Comparison of ENCODE assay signal across 15 cellular contexts in genomic region chr15:65730560-65731172, GRCh38.
DNase-seq lines count a peak whose midpoint lies in the region; ATAC-seq and TF ChIP-seq lines count a peak whose summit lies in the region.
"Had no signal": no experiment of that assay in that cellular context is flagged by ENCODE, and none has a peak within 500 bp of the region (broad histone marks: within the 10 kb centered on the region; RNA-seq: fewer than 3 reads in every experiment).

No MANE protein-coding gene starts in this region.

- no peaks in the 10 kb centered on the region for H3K79me2 ChIP-seq in GM23338 (replicated peaks; ENCODE audit: insufficient read depth)

- H3K9me2 ChIP-seq in GM23338 (ENCODE audit: insufficient read depth): no peaks in the 10 kb centered on the region

- DNase-seq in GM23338 (ENCODE audit: low spot score): no peak
- DNase-seq in NCI-H460 (ENCODE audit: extremely low read depth, low read depth): peak; percentile 75
- DNase-seq in choroid plexus epithelial cell (ENCODE audit: low read depth): peak; percentile 62
- DNase-seq in right lobe of liver: no peak
- DNase-seq in stimulated activated effector memory CD8-positive, alpha-beta T cell treated with anti-CD3 and anti-CD28 coated beads, Interleukin-12 subunit alpha, Interleukin-12 subunit beta, amount 100 ng/mL, for 72 hours (ENCODE audit: low spot score in 2 of 2): no peak
- no peak for DNase-seq in AG08395 (ENCODE audit: low spot score)
- DNase-seq: activated CD4-positive, alpha-beta T cell treated with anti-CD3 and anti-CD28 coated beads, Interleukin-2, amount 50 U/mL, for 48 hours; CD4-positive, CD25-positive, alpha-beta regulatory T cell; cerebellar nuclear complex; head of caudate nucleus; NCI-H526 treated with DMSO at 0.1 percent for 48 hours; stimulated activated naive CD8-positive, alpha-beta T cell treated with anti-CD3 and anti-CD28 coated beads, Interleukin-15, Interleukin-2, amounts not matched to agents 100 U/mL and 50 U/mL, for 24 hours; upper lobe of left lung had no signal

- intact Hi-C loops in right lobe of liver (cut with DNase I): no loop called here

- ATAC-seq in GM23338 (no peak), right lobe of liver (peak in 3 of 4 donors; percentile 45 to 65 (median 54)), HG03045 (IDR thresholded peaks at IDR 0.05; ENCODE audit: unreplicated experiment) (no peak)
- no peak for ATAC-seq in stimulated activated effector memory CD8-positive, alpha-beta T cell treated with anti-CD3 and anti-CD28 coated beads, Interleukin-12 subunit alpha, Interleukin-12 subunit beta, amount 100 ng/mL, for 72 hours
- ATAC-seq: stimulated activated naive CD8-positive, alpha-beta T cell treated with anti-CD3 and anti-CD28 coated beads, Interleukin-15, Interleukin-2, amounts not matched to agents 100 U/mL and 50 U/mL, for 24 hours had no signal

- 96% methylated on average over 2 of the region's 2 CpGs for WGBS in right lobe of liver (ENCODE audit: insufficient coverage, low coverage, low lambda C conversion rate, missing lambda C conversion rate)

- H3K27me3 Mint-ChIP-seq in GM23338 (ENCODE audit: insufficient read depth, low read depth, poor library complexity): peaks cover 2% of the 10 kb centered on the region
- H3K27me3 Mint-ChIP-seq: CD4-positive, CD25-positive, alpha-beta regulatory T cell had no signal

- H3K4me3 Mint-ChIP-seq in GM23338: no peak overlapping the region
- no peak overlapping the region for H3K4me3 Mint-ChIP-seq in stimulated activated effector memory CD8-positive, alpha-beta T cell treated with anti-CD3 and anti-CD28 coated beads, Interleukin-12 subunit alpha, Interleukin-12 subunit beta, amount 100 ng/mL, for 72 hours
- H3K4me3 Mint-ChIP-seq: activated T-helper 1 cell treated with anti-CD3 and anti-CD28 coated beads, Interleukin-12 subunit alpha, Interleukin-12 subunit beta, Interleukin-2, Interleukin-4 antibody, amounts not matched to agents 30 ng/mL and 10 ng/mL and 1 ng/mL, durations not matched to agents 14 hours and 24 hours and 36 hours; CD4-positive, CD25-positive, alpha-beta regulatory T cell had no signal

- H3K4me1 Mint-ChIP-seq in GM23338: peaks cover 10% of the 10 kb centered on the region
- no peaks in the 10 kb centered on the region for H3K4me1 Mint-ChIP-seq in stimulated activated effector memory CD8-positive, alpha-beta T cell treated with anti-CD3 and anti-CD28 coated beads, Interleukin-12 subunit alpha, Interleukin-12 subunit beta, amount 100 ng/mL, for 72 hours

- no peaks in the 10 kb centered on the region for H3F3A ChIP-seq in GM23338 (replicated peaks; ENCODE audit: low read depth)

- no peak overlapping the region for H2AFZ ChIP-seq in GM23338

- no peaks in the 10 kb centered on the region for H3K36me3 Mint-ChIP-seq in GM23338 (ENCODE audit: low read depth)
- H3K36me3 Mint-ChIP-seq in stimulated activated effector memory CD8-positive, alpha-beta T cell treated with anti-CD3 and anti-CD28 coated beads, Interleukin-12 subunit alpha, Interleukin-12 subunit beta, amount 100 ng/mL, for 72 hours: peaks cover 90% of the 10 kb centered on the region

- TF ChIP-seq CTCF in GM23338 (conservative IDR thresholded peaks at IDR 0.05; ENCODE audit: low read depth in 2 of 2) (no peak), choroid plexus epithelial cell (conservative IDR thresholded peaks at IDR 0.05; ENCODE audit: low read depth, low read length) (no peak), right lobe of liver (IDR thresholded peaks at IDR 0.05) (no peak)

- no peaks in the 10 kb centered on the region for H4K20me1 ChIP-seq in GM23338 (replicated peaks; ENCODE audit: insufficient read depth)

- H3K27me3 ChIP-seq in GM23338 (ENCODE audit: insufficient read depth): no peaks in the 10 kb centered on the region
- H3K27me3 ChIP-seq in right lobe of liver: no peaks in the 10 kb centered on the region
- H3K27me3 ChIP-seq: upper lobe of left lung had no signal

- no peak overlapping the region for H3K4me2 ChIP-seq in GM23338

- TF ChIP-seq POLR2A in right lobe of liver (IDR thresholded peaks at IDR 0.05): no peak

- H3K27ac Mint-ChIP-seq in GM23338: peak overlapping the region; percentile 9; the same call in 1 of the 2 replicates
- H3K27ac Mint-ChIP-seq in stimulated activated effector memory CD8-positive, alpha-beta T cell treated with anti-CD3 and anti-CD28 coated beads, Interleukin-12 subunit alpha, Interleukin-12 subunit beta, amount 100 ng/mL, for 72 hours: no peak overlapping the region
- H3K27ac Mint-ChIP-seq: activated T-helper 1 cell treated with anti-CD3 and anti-CD28 coated beads, Interleukin-12 subunit alpha, Interleukin-12 subunit beta, Interleukin-2, Interleukin-4 antibody, amounts not matched to agents 30 ng/mL and 10 ng/mL and 1 ng/mL, durations not matched to agents 14 hours and 24 hours and 36 hours had no signal

- no peaks in the 10 kb centered on the region for H3K36me3 ChIP-seq in GM23338 (ENCODE audit: insufficient read depth)
- peaks cover 0 to 13% (median 7%) of the 10 kb centered on the region in 4 donors for H3K36me3 ChIP-seq in right lobe of liver

- no peaks in the 10 kb centered on the region for H3K9me3 Mint-ChIP-seq in GM23338
- no peaks in the 10 kb centered on the region for H3K9me3 Mint-ChIP-seq in stimulated activated effector memory CD8-positive, alpha-beta T cell treated with anti-CD3 and anti-CD28 coated beads, Interleukin-12 subunit alpha, Interleukin-12 subunit beta, amount 100 ng/mL, for 72 hours
- H3K9me3 Mint-ChIP-seq: activated T-helper 1 cell treated with anti-CD3 and anti-CD28 coated beads, Interleukin-12 subunit alpha, Interleukin-12 subunit beta, Interleukin-2, Interleukin-4 antibody, amounts not matched to agents 30 ng/mL and 10 ng/mL and 1 ng/mL, durations not matched to agents 14 hours and 24 hours and 36 hours; CD4-positive, CD25-positive, alpha-beta regulatory T cell had no signal

- no peaks in the 10 kb centered on the region for H3K9me3 ChIP-seq in right lobe of liver
- H3K9me3 ChIP-seq: upper lobe of left lung had no signal

- no peak overlapping the region for H3K27ac ChIP-seq in GM23338 (ENCODE audit: low read depth)
- H3K27ac ChIP-seq in right lobe of liver: no peak overlapping the region
- H3K27ac ChIP-seq: upper lobe of left lung had no signal

- H3K4me3 ChIP-seq in GM23338 (no peak overlapping the region), choroid plexus epithelial cell (ENCODE audit: low read depth, low read length) (no peak overlapping the region), right lobe of liver (no peak overlapping the region)
- H3K4me3 ChIP-seq: upper lobe of left lung had no signal

- H3K4me1 ChIP-seq in GM23338 (ENCODE audit: insufficient read depth): peaks cover 17% of the 10 kb centered on the region; the same call in 1 of the 2 replicates
- no peaks in the 10 kb centered on the region for H3K4me1 ChIP-seq in right lobe of liver
- H3K4me1 ChIP-seq: upper lobe of left lung had no signal

TF ChIP-seq in GM23338, 12 proteins besides CTCF, POLR2A, EP300 and RAD21 (continues in another document):
- no peak for TF ChIP-seq JUNB (IDR thresholded peaks at IDR 0.05; ENCODE audit: unreplicated experiment)

Comparison
In these comparisons a context has a peak if more than half of its experiments do, and no peak if none do; other contexts are left out.
1. ATAC-seq: peak in right lobe of liver (3 of 4); none in GM23338 (single experiment), stimulated activated effector memory CD8-positive, alpha-beta T cell treated with anti-CD3 and anti-CD28 coated beads, Interleukin-12 subunit alpha, Interleukin-12 subunit beta, amount 100 ng/mL, for 72 hours (single experiment) and HG03045 (single experiment).
2. DNase-seq: peak in NCI-H460 (single experiment) and choroid plexus epithelial cell (single experiment); none in GM23338 (single experiment), right lobe of liver (0 of 3), stimulated activated effector memory CD8-positive, alpha-beta T cell treated with anti-CD3 and anti-CD28 coated beads, Interleukin-12 subunit alpha, Interleukin-12 subunit beta, amount 100 ng/mL, for 72 hours (0 of 2) and AG08395 (single experiment).